22 cellular contexts compared by ENCODE assay signal in the genomic region with DNA sequence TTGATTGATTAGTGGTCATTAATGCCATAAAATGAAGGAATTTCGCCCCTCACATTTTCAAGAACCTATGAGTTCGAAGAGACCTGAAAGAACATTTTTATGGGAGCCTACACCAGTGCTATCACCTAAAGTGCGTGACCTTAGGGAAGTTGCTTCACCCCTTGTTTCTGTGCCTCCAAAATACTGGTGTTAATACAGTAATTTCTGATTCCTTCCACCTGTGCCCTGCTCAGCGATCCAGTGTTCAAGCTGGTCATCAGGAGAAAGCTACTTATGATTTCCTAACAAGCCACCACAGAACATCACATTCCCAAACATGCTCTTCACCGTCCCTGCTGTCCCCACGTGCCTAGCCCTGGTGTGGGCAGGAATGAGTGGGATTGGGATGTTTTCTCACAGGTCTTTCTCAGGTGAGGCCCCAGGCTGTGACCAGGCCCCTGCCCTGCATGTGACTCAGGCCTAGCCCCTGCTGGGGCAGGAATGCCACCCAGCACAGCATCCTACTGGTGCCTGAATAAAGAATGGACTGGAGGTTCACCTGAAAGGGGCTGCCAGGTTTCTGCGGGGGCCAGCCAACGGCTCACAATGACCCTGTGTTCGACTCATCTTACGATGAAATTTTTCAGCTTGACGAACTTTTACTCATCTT.
A peak's percentile ranks its signal among the peaks of the same experiment; 100 is the strongest.
DNase-seq lines count a peak whose midpoint lies in the region; ATAC-seq and TF ChIP-seq lines count a peak whose summit lies in the region.
"Had no signal": no experiment of that assay in that cellular context is flagged by ENCODE, and none has a peak within 500 bp of the region (broad histone marks: within the 10 kb centered on the region; RNA-seq: fewer than 3 reads in every experiment).

No MANE protein-coding gene starts in this region.

- no peak overlapping the region for H2BK5ac ChIP-seq in H9 (ENCODE audit: insufficient read length, low read length)
- no peak overlapping the region for H2BK5ac ChIP-seq in neuronal stem cell (ENCODE audit: low read length)

- ATAC-seq in activated T-cell treated with anti-CD3 and anti-CD28 coated beads, Interleukin-2, amount 50 U/mL, for 4 hours = no peak
- ATAC-seq: heart right ventricle; stimulated activated memory B cell treated with anti-CD40 and anti-IgM and Interleukin-4, amounts not matched to agents 10 μg/mL and 1 μg/mL and 100 μg/mL, for 72 hours had no signal

- H3K9me2 ChIP-seq in GM23248 (ENCODE audit: insufficient read depth) = no peaks in the 10 kb centered on the region
- H3K9me2 ChIP-seq: SK-N-SH had no signal

- H3F3A ChIP-seq in GM23248 (ENCODE audit: insufficient read depth) = no peaks in the 10 kb centered on the region

- H3K18ac ChIP-seq in H9 (ENCODE audit: insufficient read length, low read depth, low read length) (no peak overlapping the region), neuronal stem cell (ENCODE audit: low read length) (no peak overlapping the region)

- intact Hi-C loops in left ventricle myocardium inferior (cut with micrococcal nuclease) = no loop called here

- H3K9me3 ChIP-seq in H9 (ENCODE audit: control insufficient read depth, low read depth, low read length) = no peaks in the 10 kb centered on the region
- H3K9me3 ChIP-seq in neuronal stem cell (replicated peaks in 1 of 2; ENCODE audit: control insufficient read depth in 2 of 2, insufficient read depth in 1 of 2, low read depth in 1 of 2, low read length in 2 of 2) = no peaks in the 10 kb centered on the region
- no peaks in the 10 kb centered on the region for H3K9me3 ChIP-seq in left ventricle myocardium inferior (replicated peaks)
- H3K9me3 ChIP-seq in GM23248 (ENCODE audit: low read depth) = no peaks in the 10 kb centered on the region
- H3K9me3 ChIP-seq: heart right ventricle, MG63, ovary, SK-N-SH had no signal

- H3K4me1 Mint-ChIP-seq in activated T-cell treated with anti-CD3 and anti-CD28 coated beads, Interleukin-2, amount 50 U/mL, for 4 hours (ENCODE audit: low read depth) = peaks cover 65% of the 10 kb centered on the region
- peaks cover 32 to 33% of the 10 kb centered on the region in 2 experiments for H3K4me1 Mint-ChIP-seq in H9

- in situ Hi-C loops in GM23248 (cut with MboI) = no loop called here

- H3K4me3 ChIP-seq in neuronal stem cell (ENCODE audit: low read length in 2 of 2) (no peak overlapping the region), left ventricle myocardium inferior (no peak overlapping the region), GM23248 (no peak overlapping the region)
- H3K4me3 ChIP-seq: heart right ventricle, MG63, ovary had no signal

- H3K9ac ChIP-seq in H9 (ENCODE audit: extremely low read depth, insufficient read length, low read length) (no peak overlapping the region), neuronal stem cell (ENCODE audit: low read depth, low read length, poor library complexity) (no peak overlapping the region), GM23248 (no peak overlapping the region)
- H3K9ac ChIP-seq: SK-N-SH had no signal

- H3K4ac ChIP-seq in H9 (ENCODE audit: low read depth, low read length) (no peak overlapping the region), neuronal stem cell (ENCODE audit: low read length) (no peak overlapping the region)

- H4K8ac ChIP-seq in H9 (replicated peaks; ENCODE audit: insufficient read length, low read depth, low read length) (no peak overlapping the region), neuronal stem cell (ENCODE audit: low read depth, low read length) (no peak overlapping the region)

- no peak overlapping the region for H3K4me2 ChIP-seq in H9 (ENCODE audit: insufficient read depth, insufficient read length, low read length)
- H3K4me2 ChIP-seq in neuronal stem cell (ENCODE audit: insufficient read depth, low read length, poor library complexity, severe bottlenecking) = no peak overlapping the region
- no peak overlapping the region for H3K4me2 ChIP-seq in GM23248 (ENCODE audit: unreplicated experiment)
- H3K4me2 ChIP-seq: SK-N-SH had no signal

- no CpG with 5 or more reads among the region's 11 CpGs for WGBS in H9 (ENCODE audit: extremely low coverage, insufficient read length, low lambda C conversion rate)
- WGBS in neuronal stem cell (ENCODE audit: extremely low coverage in 2 of 2, insufficient read length in 2 of 2, insufficient replicate concordance in 1 of 2), 2 donors = no CpG with 5 or more reads among the region's 11 CpGs
- WGBS in GM23248 (ENCODE audit: low coverage in 1 of 2, low lambda C conversion rate in 2 of 2, missing lambda C conversion rate in 2 of 2), 2 experiments = 65 to 73% methylated on average over 11 of the region's 11 CpGs

- no peak overlapping the region for H2BK120ac ChIP-seq in H9 (ENCODE audit: low read depth, low read length, poor library complexity, severe bottlenecking)
- no peak overlapping the region for H2BK120ac ChIP-seq in neuronal stem cell (ENCODE audit: low read depth, low read length)

- no peak overlapping the region for H2AK5ac ChIP-seq in H9 (ENCODE audit: insufficient read length, low read length)
- H2AK5ac ChIP-seq in neuronal stem cell (ENCODE audit: low read depth, low read length) = peak overlapping the region; percentile 27

- no peaks in the 10 kb centered on the region for H3K79me1 ChIP-seq in H9 (ENCODE audit: insufficient read depth, low read depth, low read length, poor library complexity, severe bottlenecking)
- H3K79me1 ChIP-seq in neuronal stem cell (ENCODE audit: low read depth, low read length) = no peaks in the 10 kb centered on the region

- H3K36me3 ChIP-seq in neuronal stem cell (replicated peaks in 1 of 2; ENCODE audit: control insufficient read depth in 2 of 2, insufficient read depth in 2 of 2, low read length in 2 of 2) (no peaks in the 10 kb centered on the region), left ventricle myocardium inferior (no peaks in the 10 kb centered on the region), GM23248 (ENCODE audit: low read depth) (no peaks in the 10 kb centered on the region)
- H3K36me3 ChIP-seq: heart right ventricle, MG63, ovary had no signal

- no peak overlapping the region for H3T11ph ChIP-seq in H9 (ENCODE audit: low read length)

- no peaks in the 10 kb centered on the region for H3K9me3 Mint-ChIP-seq in activated T-cell treated with anti-CD3 and anti-CD28 coated beads, Interleukin-2, amount 50 U/mL, for 4 hours
- H3K9me3 Mint-ChIP-seq in H9 = no peaks in the 10 kb centered on the region
- H3K9me3 Mint-ChIP-seq: activated T-helper 1 cell treated with anti-CD3 and anti-CD28 coated beads, Interleukin-12 subunit alpha, Interleukin-12 subunit beta, Interleukin-2, Interleukin-4 antibody, amounts not matched to agents 30 ng/mL and 10 ng/mL and 1 ng/mL, durations not matched to agents 14 hours and 24 hours and 36 hours; naive B cell; stimulated activated memory B cell treated with anti-CD40 and anti-IgM and Interleukin-4, amounts not matched to agents 10 μg/mL and 1 μg/mL and 100 μg/mL, for 72 hours had no signal

- no peak overlapping the region for H3K27ac ChIP-seq in H9 (ENCODE audit: insufficient read length, low read depth, low read length)
- H3K27ac ChIP-seq in neuronal stem cell (replicated peaks; ENCODE audit: low read length) = no peak overlapping the region
- H3K27ac ChIP-seq in left ventricle myocardium inferior (replicated peaks) = no peak overlapping the region
- no peak overlapping the region for H3K27ac ChIP-seq in GM23248
- H3K27ac ChIP-seq: heart right ventricle, ovary had no signal

- H4K20me1 ChIP-seq in H9 (ENCODE audit: control insufficient read depth, insufficient read depth, insufficient read length) (no peaks in the 10 kb centered on the region), GM23248 (ENCODE audit: insufficient read depth) (no peaks in the 10 kb centered on the region)

- H3K36me3 Mint-ChIP-seq in activated T-cell treated with anti-CD3 and anti-CD28 coated beads, Interleukin-2, amount 50 U/mL, for 4 hours (ENCODE audit: insufficient read depth) = peaks cover 3% of the 10 kb centered on the region
- H3K36me3 Mint-ChIP-seq in H9 (ENCODE audit: insufficient read depth in 1 of 3, low read depth in 3 of 3) = no peaks in the 10 kb centered on the region; a peak in 1 of 7 replicates
- H3K36me3 Mint-ChIP-seq: naive B cell; stimulated activated memory B cell treated with anti-CD40 and anti-IgM and Interleukin-4, amounts not matched to agents 10 μg/mL and 1 μg/mL and 100 μg/mL, for 72 hours had no signal

- TF ChIP-seq CTCF in H9 (conservative IDR thresholded peaks at IDR 0.05) (no peak), left ventricle myocardium inferior (IDR thresholded peaks at IDR 0.05; ENCODE audit: borderline replicate concordance) (no peak)

- no peak overlapping the region for H2BK20ac ChIP-seq in H9 (ENCODE audit: low read depth, low read length, poor library complexity, severe bottlenecking)

- H3K79me2 ChIP-seq in H9 (ENCODE audit: insufficient read depth, low read length) = no peaks in the 10 kb centered on the region
- no peaks in the 10 kb centered on the region for H3K79me2 ChIP-seq in GM23248 (ENCODE audit: insufficient read depth)

- H3K14ac ChIP-seq in H9 (ENCODE audit: insufficient read depth, low read length) (no peak overlapping the region; the same call in 1 of the 2 replicates), neuronal stem cell (ENCODE audit: low read length) (no peak overlapping the region)

- H3K27me3 Mint-ChIP-seq in activated T-cell treated with anti-CD3 and anti-CD28 coated beads, Interleukin-2, amount 50 U/mL, for 4 hours (ENCODE audit: low read depth) = no peaks in the 10 kb centered on the region
- H3K27me3 Mint-ChIP-seq in H9 (ENCODE audit: low read depth) = peaks cover 37% of the 10 kb centered on the region
- H3K27me3 Mint-ChIP-seq: stimulated activated memory B cell treated with anti-CD40 and anti-IgM and Interleukin-4, amounts not matched to agents 10 μg/mL and 1 μg/mL and 100 μg/mL, for 72 hours had no signal

- no peak overlapping the region for H3K56ac ChIP-seq in H9 (ENCODE audit: insufficient read length, low read depth, low read length)

- no peak overlapping the region for H4K91ac ChIP-seq in H9 (ENCODE audit: insufficient read length, low read depth, low read length)
- no peak overlapping the region for H4K91ac ChIP-seq in neuronal stem cell (ENCODE audit: low read depth, low read length, poor library complexity)

- H3K23ac ChIP-seq in H9 (ENCODE audit: insufficient read length, low read depth, low read length) (no peak overlapping the region), neuronal stem cell (ENCODE audit: low read depth, low read length, poor library complexity) (no peak overlapping the region)

- peak; percentile 28 for DNase-seq in activated T-cell treated with anti-CD3 and anti-CD28 coated beads, Interleukin-2, amount 50 U/mL, for 1 hour
- no peak for DNase-seq in activated T-cell treated with anti-CD3 and anti-CD28 coated beads, Interleukin-2, amount 50 U/mL, for 4 hours
- DNase-seq in H9 = peak; percentile 63
- DNase-seq in cerebellar cortex (ENCODE audit: low spot score) = peak; percentile 89
- no peak for DNase-seq in neuronal stem cell (ENCODE audit: low spot score)
- no peak for DNase-seq in left ventricle myocardium inferior
- DNase-seq in GM23248 = no peak
- no peak for DNase-seq in GF-D8 (lab: John Stamatoyannopoulos, UW)
- DNase-seq: activated CD4-positive, alpha-beta T cell treated with anti-CD3 and anti-CD28 coated beads, Interleukin-2, amount 50 U/mL, for 48 hours; Calu3; erythroblast; heart right ventricle; mesendoderm; MG63; naive B cell; NCI-H446 treated with DMSO at 0.1 percent for 48 hours; OCI-M1; SK-N-SH had no signal

- H2BK12ac ChIP-seq in H9 (ENCODE audit: insufficient read length, low read depth, low read length) = no peak overlapping the region
- no peak overlapping the region for H2BK12ac ChIP-seq in neuronal stem cell (ENCODE audit: low read length)

- no peaks in the 10 kb centered on the region; the same call in 1 of the 2 replicates for H3K4me1 ChIP-seq in H9 (ENCODE audit: insufficient read depth, low read length)
- H3K4me1 ChIP-seq in neuronal stem cell (ENCODE audit: control insufficient read depth in 2 of 2, insufficient read depth in 1 of 2, low read depth in 1 of 2, low read length in 2 of 2) = peaks cover 4 to 10% of the 10 kb centered on the region in 2 donors
- peaks cover 28% of the 10 kb centered on the region for H3K4me1 ChIP-seq in left ventricle myocardium inferior
- H3K4me1 ChIP-seq in GM23248 (ENCODE audit: insufficient read depth) = no peaks in the 10 kb centered on the region

- H2BK15ac ChIP-seq in H9 (ENCODE audit: low read depth, low read length) (no peak overlapping the region), neuronal stem cell (ENCODE audit: low read length) (no peak overlapping the region)

- H2AFZ ChIP-seq in H9 (ENCODE audit: low read length) (no peak overlapping the region), neuronal stem cell (ENCODE audit: low read length) (no peak overlapping the region), GM23248 (no peak overlapping the region)

- no peak overlapping the region for H3K27ac Mint-ChIP-seq in H9
- H3K27ac Mint-ChIP-seq: B cell; stimulated activated memory B cell treated with anti-CD40 and anti-IgM and Interleukin-4, amounts not matched to agents 10 μg/mL and 1 μg/mL and 100 μg/mL, for 72 hours had no signal

- H4K5ac ChIP-seq in H9 (ENCODE audit: insufficient read length, low read depth, low read length) = no peak overlapping the region

- no peak overlapping the region for H3K4me3 Mint-ChIP-seq in activated T-cell treated with anti-CD3 and anti-CD28 coated beads, Interleukin-2, amount 50 U/mL, for 4 hours
- no peak overlapping the region; a peak in 1 of 5 replicates for H3K4me3 Mint-ChIP-seq in H9
- H3K4me3 Mint-ChIP-seq: activated T-helper 1 cell treated with anti-CD3 and anti-CD28 coated beads, Interleukin-12 subunit alpha, Interleukin-12 subunit beta, Interleukin-2, Interleukin-4 antibody, amounts not matched to agents 30 ng/mL and 10 ng/mL and 1 ng/mL, durations not matched to agents 14 hours and 24 hours and 36 hours; stimulated activated memory B cell treated with anti-CD40 and anti-IgM and Interleukin-4, amounts not matched to agents 10 μg/mL and 1 μg/mL and 100 μg/mL, for 72 hours had no signal

- peaks cover 8% of the 10 kb centered on the region for H3K23me2 ChIP-seq in H9 (ENCODE audit: insufficient read length, low read depth, low read length, poor library complexity, severe bottlenecking)

- H3K27me3 ChIP-seq in H9 (ENCODE audit: insufficient read depth, low read length) (peaks cover 8% of the 10 kb centered on the region; the same call in 1 of the 2 replicates), neuronal stem cell (ENCODE audit: control insufficient read depth in 3 of 3, insufficient read depth in 3 of 3, low read depth in 1 of 3, low read length in 3 of 3) (no peaks in the 10 kb centered on the region), left ventricle myocardium inferior (ENCODE audit: low read depth) (no peaks in the 10 kb centered on the region), GM23248 (replicated peaks; ENCODE audit: insufficient read depth) (peaks cover 19% of the 10 kb centered on the region)
- H3K27me3 ChIP-seq: heart right ventricle, MG63, ovary had no signal

Comparison
In these comparisons a context has a peak if more than half of its experiments do, and no peak if none do; other contexts are left out.
1. DNase-seq: peak in activated T-cell treated with anti-CD3 and anti-CD28 coated beads, Interleukin-2, amount 50 U/mL, for 1 hour (single experiment), H9 (single experiment) and cerebellar cortex (single experiment); none in activated T-cell treated with anti-CD3 and anti-CD28 coated beads, Interleukin-2, amount 50 U/mL, for 4 hours (single experiment), neuronal stem cell (single experiment), left ventricle myocardium inferior (single experiment), GM23248 (single experiment) and GF-D8 (single experiment).